ENCODE assay signal across 28 cellular contexts in genomic region chr7:103962070-103962469, GRCh38. TPM values are rescaled to one million over a fixed set of nuclear protein-coding genes. Genes with fewer than 3 reads are reported as not detected.
"Had no signal": no experiment of that assay in that cellular context is flagged by ENCODE, and none has a peak within 500 bp of the region (broad histone marks: within the 10 kb centered on the region; RNA-seq: fewer than 3 reads in every experiment).

No MANE protein-coding gene starts in this region.

- H3K36me3 ChIP-seq: esophagus muscularis mucosa, heart right ventricle, right atrium auricular region, stomach, tibial artery, upper lobe of right lung had no signal

- H3K9ac ChIP-seq: parathyroid adenoma had no signal

- H3K27ac ChIP-seq: esophagus muscularis mucosa, foreskin keratinocyte, heart right ventricle, parathyroid adenoma, psoas muscle, right atrium auricular region, stomach, tibial artery, upper lobe of right lung had no signal

- ATAC-seq: foreskin keratinocyte; heart right ventricle; left cardiac atrium; psoas muscle; stimulated activated naive B cell treated with anti-CD40 and anti-IgM and Interleukin-4, amounts not matched to agents 10 μg/mL and 1 μg/mL and 100 μg/mL, for 72 hours; upper lobe of right lung had no signal

- H3K9me3 ChIP-seq: esophagus muscularis mucosa, heart right ventricle, psoas muscle, right atrium auricular region, stomach, tibial artery, upper lobe of right lung had no signal

- DNase-seq: activated CD4-positive, alpha-beta memory T cell treated with anti-CD3 and anti-CD28 coated beads, Interleukin-2, amount 10 ng/mL, durations not matched to agents 7 days and 5 days; activated CD4-positive, alpha-beta T cell treated with anti-CD3 and anti-CD28 coated beads for 1 hour; activated CD4-positive, alpha-beta T cell treated with anti-CD3 and anti-CD28 coated beads, Interleukin-2, amount 10 ng/mL, durations not matched to agents 7 days and 5 days; activated CD8-positive, alpha-beta memory T cell treated with anti-CD3 and anti-CD28 coated beads, Interleukin-2, amount 50 U/mL, for 48 hours; activated gamma-delta T cell treated with Interleukin-2 at 50 U/mL for 16 hours; activated naive CD4-positive, alpha-beta T cell treated with anti-CD3 and anti-CD28 coated beads, Interleukin-2, amount 50 U/mL, for 16 hours; activated T-cell treated with anti-CD3 and anti-CD28 coated beads, Interleukin-2, amount 50 U/mL, for 24 hours; amniotic stem cell; caudate nucleus; cortex of kidney; foreskin keratinocyte; heart right ventricle; left cardiac atrium; mammary epithelial cell; naive B cell; nucleus accumbens; psoas muscle; stimulated activated CD4-positive, alpha-beta T cell treated with anti-CD3 and anti-CD28 coated beads, Interleukin-15, amount 100 ng/mL, for 24 hours; stimulated activated CD4-positive, alpha-beta T cell treated with anti-CD3 and anti-CD28 coated beads, Interleukin-2, amount 100 ng/mL, for 24 hours; stimulated activated naive B cell treated with anti-CD40 and anti-IgM and Interleukin-4, amounts not matched to agents 10 μg/mL and 1 μg/mL and 100 μg/mL, for 72 hours; stomach; T-helper 9 cell; tibial artery; upper lobe of right lung had no signal

- H3K4me3 ChIP-seq: esophagus muscularis mucosa, heart right ventricle, psoas muscle, right atrium auricular region, stomach, tibial artery, upper lobe of right lung had no signal

- H3K79me2 ChIP-seq: parathyroid adenoma had no signal

- H3K27me3 ChIP-seq: foreskin keratinocyte, right atrium auricular region, tibial artery, upper lobe of right lung had no signal

- H2AFZ ChIP-seq: parathyroid adenoma had no signal

- H3K4me1 ChIP-seq: foreskin keratinocyte, heart right ventricle, parathyroid adenoma, psoas muscle, right atrium auricular region, stomach, upper lobe of right lung had no signal

RNA-seq across cellular contexts. Expression of gene RELN, which starts 27.4 kb away (rescaled TPM):
- total RNA-seq: activated CD4-positive, alpha-beta memory T cell treated with anti-CD3 and anti-CD28 coated beads, Interleukin-2, amount 10 ng/mL, durations not matched to agents 7 days and 5 days; activated CD4-positive, alpha-beta T cell treated with anti-CD3 and anti-CD28 coated beads, Interleukin-2, amount 10 ng/mL, durations not matched to agents 7 days and 5 days; chondrocyte; foreskin keratinocyte had no signal
- polyA plus RNA-seq: foreskin keratinocyte had no signal
